1 cellular context compared by ENCODE assay signal in the genomic region with DNA sequence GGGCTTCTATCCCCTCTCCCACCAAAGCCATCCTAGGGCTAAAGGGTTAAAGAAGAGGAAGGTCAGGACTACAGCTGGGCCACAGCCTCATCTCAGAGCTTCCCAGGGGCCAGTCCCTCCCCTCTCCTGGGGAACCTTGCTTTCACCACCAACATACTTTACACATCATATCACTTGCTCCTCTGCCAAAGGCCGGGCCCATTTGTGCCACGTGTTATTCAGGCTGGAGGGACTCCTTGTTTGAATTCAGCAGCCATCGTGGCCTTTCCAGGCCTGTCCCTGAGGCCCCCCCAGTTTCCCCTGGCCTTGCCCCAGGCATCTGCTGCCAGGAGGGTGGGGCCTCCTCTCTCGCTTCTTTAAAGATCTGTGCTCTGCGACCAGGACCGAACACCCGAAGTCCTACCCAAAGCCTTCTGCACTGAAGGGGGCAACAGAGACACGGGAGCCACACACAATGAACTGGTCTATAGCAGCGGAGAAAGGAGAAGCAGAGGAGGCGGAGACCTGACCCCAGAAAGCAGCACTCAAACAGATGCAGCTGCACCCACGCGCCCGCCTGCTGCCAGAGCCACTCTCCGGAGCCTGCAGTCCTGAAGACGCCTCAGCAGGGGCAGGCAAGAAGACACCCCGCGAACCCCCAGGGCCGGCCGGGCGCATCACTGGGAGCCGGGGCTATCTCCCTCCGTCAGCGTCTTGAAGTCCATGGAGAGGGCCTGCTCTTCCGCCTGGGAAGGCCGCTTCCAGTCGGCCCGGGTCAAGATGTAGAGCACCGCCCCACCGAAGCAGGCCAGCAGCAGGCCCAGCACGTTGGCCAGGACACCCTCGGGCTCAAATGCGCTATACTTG.
TF ChIP-seq lines count a peak whose summit lies in the region.

No MANE protein-coding gene starts in this region.

TF ChIP-seq in SK-N-SH, 30 proteins besides CTCF, POLR2A, EP300 and RAD21 (continued from another document):
- no peak for TF ChIP-seq ELF1 (IDR thresholded peaks at IDR 0.05)
- peak; percentile 83; the same call in 1 of the 2 replicates for TF ChIP-seq RXRA (IDR thresholded peaks at IDR 0.05; ENCODE audit: borderline replicate concordance, low read depth)
- TF ChIP-seq SIN3A (IDR thresholded peaks at IDR 0.05; ENCODE audit: borderline replicate concordance, low read depth, low read length) = peak; percentile 89; the same call in 1 of the 2 replicates
- TF ChIP-seq, protein P1, sequence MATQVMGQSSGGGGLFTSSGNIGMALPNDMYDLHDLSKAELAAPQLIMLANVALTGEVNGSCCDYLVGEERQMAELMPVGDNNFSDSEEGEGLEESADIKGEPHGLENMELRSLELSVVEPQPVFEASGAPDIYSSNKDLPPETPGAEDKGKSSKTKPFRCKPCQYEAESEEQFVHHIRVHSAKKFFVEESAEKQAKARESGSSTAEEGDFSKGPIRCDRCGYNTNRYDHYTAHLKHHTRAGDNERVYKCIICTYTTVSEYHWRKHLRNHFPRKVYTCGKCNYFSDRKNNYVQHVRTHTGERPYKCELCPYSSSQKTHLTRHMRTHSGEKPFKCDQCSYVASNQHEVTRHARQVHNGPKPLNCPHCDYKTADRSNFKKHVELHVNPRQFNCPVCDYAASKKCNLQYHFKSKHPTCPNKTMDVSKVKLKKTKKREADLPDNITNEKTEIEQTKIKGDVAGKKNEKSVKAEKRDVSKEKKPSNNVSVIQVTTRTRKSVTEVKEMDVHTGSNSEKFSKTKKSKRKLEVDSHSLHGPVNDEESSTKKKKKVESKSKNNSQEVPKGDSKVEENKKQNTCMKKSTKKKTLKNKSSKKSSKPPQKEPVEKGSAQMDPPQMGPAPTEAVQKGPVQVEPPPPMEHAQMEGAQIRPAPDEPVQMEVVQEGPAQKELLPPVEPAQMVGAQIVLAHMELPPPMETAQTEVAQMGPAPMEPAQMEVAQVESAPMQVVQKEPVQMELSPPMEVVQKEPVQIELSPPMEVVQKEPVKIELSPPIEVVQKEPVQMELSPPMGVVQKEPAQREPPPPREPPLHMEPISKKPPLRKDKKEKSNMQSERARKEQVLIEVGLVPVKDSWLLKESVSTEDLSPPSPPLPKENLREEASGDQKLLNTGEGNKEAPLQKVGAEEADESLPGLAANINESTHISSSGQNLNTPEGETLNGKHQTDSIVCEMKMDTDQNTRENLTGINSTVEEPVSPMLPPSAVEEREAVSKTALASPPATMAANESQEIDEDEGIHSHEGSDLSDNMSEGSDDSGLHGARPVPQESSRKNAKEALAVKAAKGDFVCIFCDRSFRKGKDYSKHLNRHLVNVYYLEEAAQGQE (IDR thresholded peaks at IDR 0.05; ENCODE audit: low read depth, low read length) = peak; percentile 55
- TF ChIP-seq RFX5 (IDR thresholded peaks at IDR 0.05; ENCODE audit: low read length) = no peak
- TF ChIP-seq, protein P2, sequence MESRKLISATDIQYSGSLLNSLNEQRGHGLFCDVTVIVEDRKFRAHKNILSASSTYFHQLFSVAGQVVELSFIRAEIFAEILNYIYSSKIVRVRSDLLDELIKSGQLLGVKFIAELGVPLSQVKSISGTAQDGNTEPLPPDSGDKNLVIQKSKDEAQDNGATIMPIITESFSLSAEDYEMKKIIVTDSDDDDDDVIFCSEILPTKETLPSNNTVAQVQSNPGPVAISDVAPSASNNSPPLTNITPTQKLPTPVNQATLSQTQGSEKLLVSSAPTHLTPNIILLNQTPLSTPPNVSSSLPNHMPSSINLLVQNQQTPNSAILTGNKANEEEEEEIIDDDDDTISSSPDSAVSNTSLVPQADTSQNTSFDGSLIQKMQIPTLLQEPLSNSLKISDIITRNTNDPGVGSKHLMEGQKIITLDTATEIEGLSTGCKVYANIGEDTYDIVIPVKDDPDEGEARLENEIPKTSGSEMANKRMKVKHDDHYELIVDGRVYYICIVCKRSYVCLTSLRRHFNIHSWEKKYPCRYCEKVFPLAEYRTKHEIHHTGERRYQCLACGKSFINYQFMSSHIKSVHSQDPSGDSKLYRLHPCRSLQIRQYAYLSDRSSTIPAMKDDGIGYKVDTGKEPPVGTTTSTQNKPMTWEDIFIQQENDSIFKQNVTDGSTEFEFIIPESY (IDR thresholded peaks at IDR 0.05; ENCODE audit: borderline replicate concordance, low read depth) = peak; percentile 85
- TF ChIP-seq GATA2 (CRISPR knock-in tag; IDR thresholded peaks at IDR 0.05) = no peak
- TF ChIP-seq, protein P3, sequence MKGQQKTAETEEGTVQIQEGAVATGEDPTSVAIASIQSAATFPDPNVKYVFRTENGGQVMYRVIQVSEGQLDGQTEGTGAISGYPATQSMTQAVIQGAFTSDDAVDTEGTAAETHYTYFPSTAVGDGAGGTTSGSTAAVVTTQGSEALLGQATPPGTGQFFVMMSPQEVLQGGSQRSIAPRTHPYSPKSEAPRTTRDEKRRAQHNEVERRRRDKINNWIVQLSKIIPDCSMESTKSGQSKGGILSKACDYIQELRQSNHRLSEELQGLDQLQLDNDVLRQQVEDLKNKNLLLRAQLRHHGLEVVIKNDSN (IDR thresholded peaks at IDR 0.05; ENCODE audit: borderline replicate concordance, low read depth) = peak; percentile 80; the same call in 1 of the 2 replicates
- TF ChIP-seq EZH2phosphoT487 (IDR thresholded peaks at IDR 0.05; ENCODE audit: borderline replicate concordance, low read depth) = no peak
